In genomic region chr11:69076129-69076791, GRCh38 we compare ENCODE assay signal across 13 cellular contexts. TPM values are rescaled to one million over a fixed set of nuclear protein-coding genes. Genes with fewer than 3 reads are reported as not detected.
DNase-seq lines count a peak whose midpoint lies in the region; ATAC-seq and TF ChIP-seq lines count a peak whose summit lies in the region.
"Had no signal": no experiment of that assay in that cellular context is flagged by ENCODE, and none has a peak within 500 bp of the region (broad histone marks: within the 10 kb centered on the region; RNA-seq: fewer than 3 reads in every experiment).

No MANE protein-coding gene starts in this region.

- peak overlapping the region; percentile 32 for H3K27ac ChIP-seq in right cardiac atrium (ENCODE audit: low read length)

- peaks cover 3% of the 10 kb centered on the region for H3K36me3 Mint-ChIP-seq in WTC11

- H3K27ac Mint-ChIP-seq in WTC11, result peak overlapping the region; percentile 58; the same call in 1 of the 2 replicates
- H3K27ac Mint-ChIP-seq: activated naive CD4-positive, alpha-beta T cell treated with anti-CD3 and anti-CD28 coated beads, Interleukin-2, amount 10 ng/mL, durations not matched to agents 7 days and 5 days; B cell; type B pancreatic cell had no signal

- H3K4me3 ChIP-seq in right cardiac atrium (ENCODE audit: low read length), result no peak overlapping the region
- H3K4me3 ChIP-seq in kidney epithelial cell (ENCODE audit: low read depth, low read length), result no peak overlapping the region

- CTCF ChIA-PET in WTC11 (lab: Charles Lee), result interaction anchor here (1.2 kb wide), 1 partner anchor 28 kb away, joined by 4 read pairs; the partner anchor contains the start of gene TPCN2

- no peaks in the 10 kb centered on the region for H3K27me3 Mint-ChIP-seq in WTC11 (ENCODE audit: low read depth)
- H3K27me3 Mint-ChIP-seq: activated naive CD4-positive, alpha-beta T cell treated with anti-CD3 and anti-CD28 coated beads, Interleukin-2, amount 10 ng/mL, durations not matched to agents 7 days and 5 days; B cell; type B pancreatic cell had no signal

- no peaks in the 10 kb centered on the region for H3K27me3 ChIP-seq in right cardiac atrium (ENCODE audit: control insufficient read depth, insufficient read depth)
- H3K27me3 ChIP-seq in kidney epithelial cell (ENCODE audit: control insufficient read depth, insufficient read depth, low read length), result no peaks in the 10 kb centered on the region

- 77% methylated on average over 20 of the region's 20 CpGs for WGBS in right cardiac atrium

- DNase-seq in right cardiac atrium (peak in 1 of 3 donors; percentile 28), cardiac septum (ENCODE audit: low spot score) (no peak), WTC11 (ENCODE audit: low spot score) (no peak), kidney epithelial cell (ENCODE audit: low read depth) (peak; percentile 7), hypothalamus (lab: John Stamatoyannopoulos, UW) (no peak), NOMO-1 treated with dmso at 0.1 percent for 144 hours (lab: John Stamatoyannopoulos, UW; ENCODE audit: unreplicated experiment) (no peak)
- DNase-seq: activated naive CD4-positive, alpha-beta T cell treated with anti-CD3 and anti-CD28 coated beads, Interleukin-2, amount 10 ng/mL, durations not matched to agents 7 days and 5 days; NCI-H2029 treated with DMSO at 0.1 percent for 48 hours had no signal

- H3K9me3 Mint-ChIP-seq in WTC11, result no peaks in the 10 kb centered on the region
- H3K9me3 Mint-ChIP-seq: activated naive CD4-positive, alpha-beta T cell treated with anti-CD3 and anti-CD28 coated beads, Interleukin-2, amount 10 ng/mL, durations not matched to agents 7 days and 5 days; type B pancreatic cell had no signal

- TF ChIP-seq CTCF in WTC11 (IDR thresholded peaks at IDR 0.05) (no peak), kidney epithelial cell (IDR thresholded peaks at IDR 0.05; ENCODE audit: insufficient read depth, low read length, poor library complexity, severe bottlenecking) (no peak)

- POLR2A ChIA-PET in WTC11 (lab: Charles Lee), result interaction anchor here (1.0 kb wide), 1 partner anchor 25 kb away, joined by 7 read pairs; no protein-coding TSS in a partner anchor

- ATAC-seq in right cardiac atrium (no peak), WTC11 (no peak), GM18519 (IDR thresholded peaks at IDR 0.05; ENCODE audit: low FRiP score, unreplicated experiment) (no peak), GM19455 (IDR thresholded peaks at IDR 0.05; ENCODE audit: unreplicated experiment) (no peak)
- ATAC-seq: HepG2 had no signal

- intact Hi-C loops in right cardiac atrium (cut with DNase I), result no loop called here
- intact Hi-C loops in cardiac septum (cut with DNase I), result no loop called here

- H3K4me3 Mint-ChIP-seq in WTC11, result no peak overlapping the region
- H3K4me3 Mint-ChIP-seq: activated naive CD4-positive, alpha-beta T cell treated with anti-CD3 and anti-CD28 coated beads, Interleukin-2, amount 10 ng/mL, durations not matched to agents 7 days and 5 days; B cell; type B pancreatic cell had no signal

- H3K36me3 ChIP-seq in kidney epithelial cell (ENCODE audit: control insufficient read depth, insufficient read depth, low read length), result no peaks in the 10 kb centered on the region

- no peaks in the 10 kb centered on the region for H3K9me3 ChIP-seq in right cardiac atrium (ENCODE audit: control insufficient read depth, low read length)

- H3K4me1 Mint-ChIP-seq in WTC11, result peaks cover 3% of the 10 kb centered on the region; the same call in 1 of the 2 replicates

- H3K4me1 ChIP-seq in right cardiac atrium (ENCODE audit: control insufficient read depth, insufficient read depth, low read length), result no peaks in the 10 kb centered on the region

TF ChIP-seq in WTC11, 78 proteins besides CTCF, POLR2A, EP300 and RAD21:
- TF ChIP-seq SMAD3 (CRISPR knock-in tag; IDR thresholded peaks at IDR 0.05; ENCODE audit: borderline replicate concordance), result no peak
- no peak for TF ChIP-seq GABPB1 (CRISPR knock-in tag; IDR thresholded peaks at IDR 0.05)
- TF ChIP-seq, protein P1, sequence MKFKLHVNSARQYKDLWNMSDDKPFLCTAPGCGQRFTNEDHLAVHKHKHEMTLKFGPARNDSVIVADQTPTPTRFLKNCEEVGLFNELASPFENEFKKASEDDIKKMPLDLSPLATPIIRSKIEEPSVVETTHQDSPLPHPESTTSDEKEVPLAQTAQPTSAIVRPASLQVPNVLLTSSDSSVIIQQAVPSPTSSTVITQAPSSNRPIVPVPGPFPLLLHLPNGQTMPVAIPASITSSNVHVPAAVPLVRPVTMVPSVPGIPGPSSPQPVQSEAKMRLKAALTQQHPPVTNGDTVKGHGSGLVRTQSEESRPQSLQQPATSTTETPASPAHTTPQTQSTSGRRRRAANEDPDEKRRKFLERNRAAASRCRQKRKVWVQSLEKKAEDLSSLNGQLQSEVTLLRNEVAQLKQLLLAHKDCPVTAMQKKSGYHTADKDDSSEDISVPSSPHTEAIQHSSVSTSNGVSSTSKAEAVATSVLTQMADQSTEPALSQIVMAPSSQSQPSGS (CRISPR knock-in tag; IDR thresholded peaks at IDR 0.05; ENCODE audit: borderline replicate concordance, low read depth), result no peak

RNA-seq across cellular contexts. Expression of gene TPCN2, which starts 27.5 kb away (rescaled TPM):
- total RNA-seq in right cardiac atrium, result 10 to 100 TPM in 1 of 4 donors, 1 to 10 TPM in 3; 7.2 to 11.1 (median 9.0) TPM
- 7.0 TPM for polyA plus RNA-seq in right cardiac atrium
- 12.5 TPM for total RNA-seq in cardiac septum
- 20.2 to 24.6 TPM (median 22.0 TPM) in 3 replicates for total RNA-seq in WTC11 (2021)
- total RNA-seq in kidney epithelial cell, result 8.9 and 10.2 TPM in 2 replicates
